Comparison of ENCODE assay signal across 1 cellular context in the genomic region with DNA sequence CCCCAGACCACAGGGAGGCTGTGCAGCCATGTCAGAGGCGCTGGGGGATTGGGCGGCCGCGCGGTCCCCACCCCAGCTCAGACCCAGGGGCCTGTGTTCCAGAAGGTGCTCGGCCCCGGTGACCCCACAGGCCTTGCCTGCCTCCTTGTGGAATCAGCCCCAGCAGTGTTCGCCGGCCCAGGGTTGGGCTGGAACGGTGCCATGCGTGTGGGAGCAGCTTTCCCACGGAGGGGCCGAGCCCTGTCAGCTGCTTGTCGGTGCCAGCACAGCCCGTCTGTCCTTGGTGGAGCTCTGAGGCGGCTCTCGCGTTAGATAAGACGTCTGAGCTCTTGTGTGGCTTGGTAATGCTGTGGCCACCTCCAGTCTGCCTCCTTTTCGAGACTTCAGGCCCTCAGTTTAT.
TF ChIP-seq lines count a peak whose summit lies in the region.

No MANE protein-coding gene starts in this region.

TF ChIP-seq in IMR-90, 13 proteins besides CTCF, POLR2A, EP300 and RAD21 (continued from another document):
- TF ChIP-seq, protein P1, sequence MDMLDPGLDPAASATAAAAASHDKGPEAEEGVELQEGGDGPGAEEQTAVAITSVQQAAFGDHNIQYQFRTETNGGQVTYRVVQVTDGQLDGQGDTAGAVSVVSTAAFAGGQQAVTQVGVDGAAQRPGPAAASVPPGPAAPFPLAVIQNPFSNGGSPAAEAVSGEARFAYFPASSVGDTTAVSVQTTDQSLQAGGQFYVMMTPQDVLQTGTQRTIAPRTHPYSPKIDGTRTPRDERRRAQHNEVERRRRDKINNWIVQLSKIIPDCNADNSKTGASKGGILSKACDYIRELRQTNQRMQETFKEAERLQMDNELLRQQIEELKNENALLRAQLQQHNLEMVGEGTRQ (IDR thresholded peaks at IDR 0.05; ENCODE audit: low read depth, low read length), result no peak
- TF ChIP-seq, protein P2, sequence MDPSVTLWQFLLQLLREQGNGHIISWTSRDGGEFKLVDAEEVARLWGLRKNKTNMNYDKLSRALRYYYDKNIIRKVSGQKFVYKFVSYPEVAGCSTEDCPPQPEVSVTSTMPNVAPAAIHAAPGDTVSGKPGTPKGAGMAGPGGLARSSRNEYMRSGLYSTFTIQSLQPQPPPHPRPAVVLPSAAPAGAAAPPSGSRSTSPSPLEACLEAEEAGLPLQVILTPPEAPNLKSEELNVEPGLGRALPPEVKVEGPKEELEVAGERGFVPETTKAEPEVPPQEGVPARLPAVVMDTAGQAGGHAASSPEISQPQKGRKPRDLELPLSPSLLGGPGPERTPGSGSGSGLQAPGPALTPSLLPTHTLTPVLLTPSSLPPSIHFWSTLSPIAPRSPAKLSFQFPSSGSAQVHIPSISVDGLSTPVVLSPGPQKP (IDR thresholded peaks at IDR 0.05; ENCODE audit: borderline replicate concordance, low read depth, low read length), result no peak
- TF ChIP-seq BHLHE40 (IDR thresholded peaks at IDR 0.05; ENCODE audit: low read depth, low read length), result no peak
- no peak for TF ChIP-seq CHD1 (IDR thresholded peaks at IDR 0.05; ENCODE audit: low read depth, low read length)
